Comparison of ENCODE assay signal across 1 cellular context in the genomic region with DNA sequence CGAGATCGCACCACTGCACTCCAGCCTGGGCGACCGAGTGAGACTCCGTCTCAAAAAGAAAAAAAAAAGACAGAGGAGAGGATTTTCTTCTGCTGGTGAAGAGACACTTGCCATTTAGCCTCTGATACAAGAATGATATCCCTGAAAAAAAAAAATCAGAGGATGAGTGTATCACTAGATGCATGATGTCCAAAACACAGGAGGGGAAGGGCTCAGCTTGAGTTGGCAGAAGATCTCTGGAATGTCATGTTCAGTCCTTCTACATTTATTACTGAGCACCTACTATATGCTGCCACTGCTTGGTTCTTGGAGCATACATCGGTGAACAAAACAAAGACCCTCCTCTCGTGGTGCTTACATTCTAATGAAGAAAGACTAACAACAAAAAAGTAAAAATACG.
TF ChIP-seq lines count a peak whose summit lies in the region.

No MANE protein-coding gene starts in this region.

TF ChIP-seq in SK-N-SH, 30 proteins besides CTCF, POLR2A, EP300 and RAD21 (continued from another document):
- no peak for TF ChIP-seq REST (IDR thresholded peaks at IDR 0.05; ENCODE audit: low read depth, low read length)
- no peak for TF ChIP-seq SMC3 (IDR thresholded peaks at IDR 0.05; ENCODE audit: low read depth, low read length)
- TF ChIP-seq GABPA (IDR thresholded peaks at IDR 0.05; ENCODE audit: low read depth) = no peak
- TF ChIP-seq IRF3 (IDR thresholded peaks at IDR 0.05; ENCODE audit: low read depth, low read length) = no peak
- TF ChIP-seq FOXM1 (IDR thresholded peaks at IDR 0.05; ENCODE audit: low read depth) = no peak
- no peak for TF ChIP-seq GATA2 (CRISPR knock-in tag; IDR thresholded peaks at IDR 0.05)
- TF ChIP-seq JUND (IDR thresholded peaks at IDR 0.05) = no peak
- no peak for TF ChIP-seq TEAD4 (IDR thresholded peaks at IDR 0.05; ENCODE audit: borderline replicate concordance, insufficient read depth)
- no peak for TF ChIP-seq TAF1 (IDR thresholded peaks at IDR 0.05; ENCODE audit: borderline replicate concordance, low read depth, low read length)
